In the genomic region with DNA sequence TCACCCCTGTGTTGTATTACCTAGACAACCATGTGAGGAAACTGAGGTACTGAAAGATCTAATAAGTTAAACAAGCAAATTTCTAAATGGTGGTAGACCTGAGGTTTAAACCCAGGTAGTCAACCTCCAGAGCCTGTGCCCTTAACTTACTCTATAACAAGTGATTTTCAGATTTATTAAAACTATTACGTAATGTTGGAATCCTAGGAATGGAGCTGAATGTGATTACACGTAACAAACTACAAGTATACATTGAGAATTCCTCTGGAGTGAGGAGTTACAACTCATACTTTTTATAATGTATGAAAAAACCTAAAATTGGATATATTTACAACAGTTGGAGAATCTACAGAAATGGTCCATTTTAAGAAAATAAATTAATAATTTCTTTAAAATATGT, we compare ENCODE assay signal across 1 cellular context.
TF ChIP-seq lines count a peak whose summit lies in the region.

No MANE protein-coding gene starts in this region.

TF ChIP-seq in HepG2, 621 proteins besides CTCF, POLR2A, EP300 and RAD21:
- TF ChIP-seq ZNF496 (CRISPR knock-in tag; IDR thresholded peaks at IDR 0.05; ENCODE audit: insufficient replicate concordance) (no peak), ZNF839 (CRISPR knock-in tag; IDR thresholded peaks at IDR 0.05; ENCODE audit: borderline replicate concordance) (no peak), ELF1 (CRISPR knock-in tag; IDR thresholded peaks at IDR 0.05) (no peak), CEBPB (IDR thresholded peaks at IDR 0.05; ENCODE audit: borderline replicate concordance, low read depth, low read length) (peak; percentile 74), MATR3 (CRISPR knock-in tag; IDR thresholded peaks at IDR 0.05) (no peak)
